ENCODE assay signal across 8 cellular contexts in the genomic region with DNA sequence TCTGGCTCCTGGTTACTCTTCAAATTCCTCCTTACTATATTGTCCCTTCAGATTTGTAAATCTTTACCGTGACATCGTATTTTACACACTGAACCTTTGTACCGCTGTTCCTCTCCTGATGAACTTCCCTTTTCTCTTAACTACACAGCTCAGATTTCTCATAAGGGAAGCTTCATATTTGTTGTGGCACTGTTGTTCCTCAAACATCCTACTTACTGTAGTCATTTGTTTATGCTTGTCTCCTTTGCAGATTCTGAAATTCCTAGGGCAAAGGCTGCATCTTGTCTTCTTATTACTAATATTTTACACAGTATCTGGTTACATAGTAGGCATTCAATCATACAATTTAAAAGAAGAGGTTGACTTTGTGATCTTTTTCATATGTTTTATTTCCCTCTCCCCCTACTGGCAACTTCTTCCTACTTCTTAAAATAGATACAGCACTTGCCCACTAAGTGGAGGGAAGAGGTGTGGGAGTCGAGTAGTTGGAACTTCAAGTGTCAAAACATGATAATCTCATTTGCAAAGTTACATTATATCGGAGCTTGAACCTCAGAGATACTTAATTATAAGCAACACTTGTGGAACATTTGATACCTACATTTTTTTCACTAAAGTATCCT. TPM values are rescaled to one million over a fixed set of nuclear protein-coding genes. Genes with fewer than 3 reads are reported as not detected.
A peak's percentile ranks its signal among the peaks of the same experiment; 100 is the strongest.
DNase-seq lines count a peak whose midpoint lies in the region; ATAC-seq and TF ChIP-seq lines count a peak whose summit lies in the region.

No MANE protein-coding gene starts in this region.

- H3K27me3 ChIP-seq in A673 (replicated peaks; ENCODE audit: insufficient read depth, low read depth, low read length, poor library complexity) (no peaks in the 10 kb centered on the region), PC-3 (ENCODE audit: low read length) (no peaks in the 10 kb centered on the region)

- no peak overlapping the region for H3K27ac ChIP-seq in A673 (ENCODE audit: low read depth, low read length, poor library complexity, severe bottlenecking)
- H3K27ac ChIP-seq in PC-3 (ENCODE audit: low read length), result peak overlapping the region; percentile 28; the same call in 1 of the 2 replicates

- no peak overlapping the region for H3K9ac ChIP-seq in PC-3 (ENCODE audit: low read length)

- H3K79me2 ChIP-seq in PC-3 (ENCODE audit: low read length), result peaks cover 10% of the 10 kb centered on the region

- BruUV-seq in A673 (replicated peaks; lab: Mats Ljungman, UMichigan) (no TSS peak), PC-3 (replicated peaks; lab: Mats Ljungman, UMichigan) (no TSS peak)

- peak; percentile 41 for DNase-seq in A673 (ENCODE audit: low spot score)
- DNase-seq in PC-3, result peak; percentile 56
- DNase-seq in left cardiac atrium, result no peak
- no peak for DNase-seq in GOT3 (lab: John Stamatoyannopoulos, UW)
- no peak for DNase-seq in stimulated activated CD4-positive, alpha-beta T cell treated with anti-CD3 and anti-CD28 coated beads, Interleukin-4, amount 100 ng/mL, for 24 hours
- DNase-seq in iPS-NIHi7 (ENCODE audit: extremely low spot score), result no peak

- H3K9me3 ChIP-seq in A673 (ENCODE audit: low read depth, low read length, poor library complexity, severe bottlenecking), result no peaks in the 10 kb centered on the region
- H3K9me3 ChIP-seq in PC-3 (ENCODE audit: low read length), result no peaks in the 10 kb centered on the region

- no peaks in the 10 kb centered on the region for H3K9me2 ChIP-seq in PC-3 (replicated peaks; ENCODE audit: low read length)

- POLR2A ChIA-PET in A673 (lab: Charles Lee; ENCODE audit: low non-redundant PET), result no interaction called here
- POLR2A ChIA-PET in PC-3 (lab: Charles Lee; ENCODE audit: unreplicated experiment), result no interaction called here

- CTCF ChIA-PET in A673 (lab: Charles Lee), result no interaction called here
- CTCF ChIA-PET in PC-3 (lab: Charles Lee), result no interaction called here

- H3K36me3 ChIP-seq in A673 (ENCODE audit: insufficient read depth, low read length, poor library complexity, severe bottlenecking), result no peaks in the 10 kb centered on the region
- no peaks in the 10 kb centered on the region for H3K36me3 ChIP-seq in PC-3 (ENCODE audit: low read depth, low read length)

- peak overlapping the region; percentile 21 for H3K4me2 ChIP-seq in PC-3 (ENCODE audit: low read length)

- TF ChIP-seq CTCF in A673 (conservative IDR thresholded peaks at IDR 0.05; ENCODE audit: low read depth, low read length) (peak; percentile 54), PC-3 (conservative IDR thresholded peaks at IDR 0.05; ENCODE audit: low read depth, low read length) (peak; percentile 52)

- intact Hi-C loops in A673 (cut with micrococcal nuclease; ENCODE audit: unreplicated experiment), result no loop called here
- intact Hi-C loops in PC-3 (cut with micrococcal nuclease), result loop anchor here (2.0 kb wide), 1 partner anchor 50 kb away; the partner anchor contains the start of gene TET2
- intact Hi-C loops in left cardiac atrium (cut with DNase I), result loop anchor here in 1 of 2 donors (5.0 kb wide), 1 partner anchor 44 kb away; no protein-coding TSS in a partner anchor

- H4K20me1 ChIP-seq in PC-3 (ENCODE audit: low read length), result no peaks in the 10 kb centered on the region

- H3K4me3 ChIP-seq in A673 (ENCODE audit: low read depth, low read length, poor library complexity, severe bottlenecking) (no peak overlapping the region), PC-3 (ENCODE audit: low read length) (no peak overlapping the region)

- H2AFZ ChIP-seq in PC-3 (ENCODE audit: low read length), result no peak overlapping the region

- peaks cover 3% of the 10 kb centered on the region for H3F3A ChIP-seq in PC-3 (ENCODE audit: low read length, unreplicated experiment)

- ATAC-seq in GM21367 (IDR thresholded peaks at IDR 0.05; ENCODE audit: unreplicated experiment) (peak; percentile 27), PC-3 (peak; percentile 35; the same call in 1 of the 2 replicates), left cardiac atrium (peak; percentile 65 to 84), GM19023 (IDR thresholded peaks at IDR 0.05; ENCODE audit: unreplicated experiment) (no peak)

- H3K4me1 ChIP-seq in A673 (ENCODE audit: insufficient read depth, low read length, poor library complexity, severe bottlenecking) (peaks cover 33% of the 10 kb centered on the region), PC-3 (ENCODE audit: insufficient read depth, low read length) (peaks cover 57% of the 10 kb centered on the region)

RNA-seq across cellular contexts. Expression of gene TET2, which starts 50.0 kb away (rescaled TPM):
- total RNA-seq in A673 (2021) (22.8 and 25.7 TPM in 2 replicates), PC-3 (2014; rRNA removed) (5.6 and 5.8 TPM in 2 replicates), left cardiac atrium (10 to 100 TPM; 17.3 to 19.6 TPM)

Comparison
In these comparisons a context has a peak if more than half of its experiments do, and no peak if none do; other contexts are left out.
1. DNase-seq: peak in A673 (single experiment) and PC-3 (single experiment); none in left cardiac atrium (single experiment), GOT3 (single experiment), stimulated activated CD4-positive, alpha-beta T cell treated with anti-CD3 and anti-CD28 coated beads, Interleukin-4, amount 100 ng/mL, for 24 hours (single experiment) and iPS-NIHi7 (single experiment).